Comparison of ENCODE assay signal across 18 cellular contexts in the genomic region with DNA sequence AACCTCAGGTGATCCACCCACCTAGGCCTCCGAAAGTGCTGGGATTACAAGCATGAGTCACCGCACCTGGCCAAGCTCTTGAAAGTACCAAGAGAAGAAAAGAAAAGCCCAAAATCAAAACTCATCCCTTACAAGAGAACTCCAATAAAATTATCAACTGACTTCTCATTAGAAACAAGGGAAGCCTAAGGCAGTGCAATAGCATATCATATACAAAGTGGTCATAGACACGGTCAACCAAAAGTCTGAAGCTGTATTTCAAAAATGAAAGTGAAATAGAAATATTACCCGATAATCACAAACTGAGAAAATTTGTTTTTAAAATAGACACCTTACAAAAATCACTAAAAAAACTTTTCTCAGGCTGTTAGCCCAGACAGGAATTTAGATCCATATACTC.
"Had no signal": no experiment of that assay in that cellular context is flagged by ENCODE, and none has a peak within 500 bp of the region (broad histone marks: within the 10 kb centered on the region; RNA-seq: fewer than 3 reads in every experiment).

No MANE protein-coding gene starts in this region.

- H3K9ac ChIP-seq: neural progenitor cell had no signal

- H3K4me3 ChIP-seq: lower lobe of right lung, neural progenitor cell, ovary had no signal

- H2AFZ ChIP-seq: neural progenitor cell had no signal

- H3K36me3 ChIP-seq: lower lobe of right lung, neural progenitor cell, ovary had no signal

- H3K4me1 ChIP-seq: lower lobe of right lung, neural progenitor cell had no signal

- H3K27ac ChIP-seq: lower lobe of right lung, neural progenitor cell had no signal

- ATAC-seq: activated CD8-positive, alpha-beta T cell treated with anti-CD3 and anti-CD28 coated beads, Interleukin-2, amount 10 ng/mL, durations not matched to agents 7 days and 5 days; lower lobe of right lung; sciatic nerve; stimulated activated naive CD8-positive, alpha-beta T cell treated with anti-CD3 and anti-CD28 coated beads, Interleukin-15, Interleukin-2, amounts not matched to agents 100 U/mL and 50 U/mL, for 24 hours had no signal

- H3K4me2 ChIP-seq: neural progenitor cell had no signal

- FAIRE-seq: TTC549 had no signal

- H3K9me3 ChIP-seq: lower lobe of right lung, ovary had no signal

- DNase-seq: activated B cell treated with CpG ODN at 0.5 μM for 24 hours; activated CD4-positive, alpha-beta T cell treated with anti-CD3 and anti-CD28 coated beads, Interleukin-2, amount 10 ng/mL, durations not matched to agents 24 days and 14 days; activated CD8-positive, alpha-beta T cell treated with anti-CD3 and anti-CD28 coated beads, Interleukin-2, amount 10 ng/mL, durations not matched to agents 7 days and 5 days; activated naive CD4-positive, alpha-beta T cell treated with Interleukin-2 at 50 U/mL for 16 hours; aorta; cerebellar nuclear complex; effector CD8-positive, alpha-beta T cell; foreskin melanocyte; head of caudate nucleus; immature natural killer cell; lower lobe of right lung; naive B cell; ovary; stimulated activated naive CD8-positive, alpha-beta T cell treated with anti-CD3 and anti-CD28 coated beads, Interleukin-15, Interleukin-2, amounts not matched to agents 100 U/mL and 50 U/mL, for 24 hours; trophoblast cell had no signal

- H3K27me3 ChIP-seq: neural progenitor cell, ovary had no signal
